ENCODE assay signal across 14 cellular contexts in genomic region chr13:27151798-27152599, GRCh38. TPM values are rescaled to one million over a fixed set of nuclear protein-coding genes. Genes with fewer than 3 reads are reported as not detected.
DNase-seq lines count a peak whose midpoint lies in the region; ATAC-seq and TF ChIP-seq lines count a peak whose summit lies in the region.
"Had no signal": no experiment of that assay in that cellular context is flagged by ENCODE, and none has a peak within 500 bp of the region (broad histone marks: within the 10 kb centered on the region; RNA-seq: fewer than 3 reads in every experiment).

No MANE protein-coding gene starts in this region.

- TF ChIP-seq CTCF in choroid plexus epithelial cell (conservative IDR thresholded peaks at IDR 0.05; ENCODE audit: low read depth, low read length): no peak
- no peak for TF ChIP-seq CTCF in left lung (IDR thresholded peaks at IDR 0.05)
- no peak for TF ChIP-seq CTCF in type B pancreatic cell (conservative IDR thresholded peaks at IDR 0.05)

- peaks cover 18% of the 10 kb centered on the region for H3K36me3 Mint-ChIP-seq in activated T-cell treated with anti-CD3 and anti-CD28 coated beads, Interleukin-2, amount 50 U/mL, for 4 hours (ENCODE audit: insufficient read depth)
- H3K36me3 Mint-ChIP-seq in stimulated activated naive B cell treated with anti-CD40 and anti-IgM and Interleukin-4, amounts not matched to agents 10 μg/mL and 1 μg/mL and 100 μg/mL, for 72 hours: peaks cover 17 to 32% of the 10 kb centered on the region in 2 donors
- H3K36me3 Mint-ChIP-seq in type B pancreatic cell: peaks cover 20% of the 10 kb centered on the region
- H3K36me3 Mint-ChIP-seq in effector memory CD8-positive, alpha-beta T cell (ENCODE audit: insufficient read depth): no peaks in the 10 kb centered on the region

- intact Hi-C loops in left lung (cut with DNase I): no loop called here

- no peaks in the 10 kb centered on the region for H3K9me3 ChIP-seq in left lung
- H3K9me3 ChIP-seq: breast epithelium, upper lobe of left lung had no signal

- ATAC-seq in activated T-cell treated with anti-CD3 and anti-CD28 coated beads, Interleukin-2, amount 50 U/mL, for 4 hours: peak; percentile 83 to 85
- no peak for ATAC-seq in stimulated activated naive B cell treated with anti-CD40 and anti-IgM and Interleukin-4, amounts not matched to agents 10 μg/mL and 1 μg/mL and 100 μg/mL, for 72 hours (replicated peaks)
- no peak for ATAC-seq in left lung
- no peak for ATAC-seq in effector memory CD8-positive, alpha-beta T cell (replicated peaks)
- ATAC-seq: esophagus mucosa had no signal

- no peak overlapping the region for H3K27ac ChIP-seq in left lung
- H3K27ac ChIP-seq: breast epithelium, PC-9, right atrium auricular region, upper lobe of left lung had no signal

- DNase-seq in activated T-cell treated with anti-CD3 and anti-CD28 coated beads, Interleukin-2, amount 50 U/mL, for 4 hours: no peak
- no peak for DNase-seq in activated T-cell treated with anti-CD3 and anti-CD28 coated beads, Interleukin-2, amount 50 U/mL, for 1 hour
- DNase-seq in HT1080 (ENCODE audit: low read depth) (peak; percentile 27), choroid plexus epithelial cell (ENCODE audit: low read depth) (peak; percentile 21), left lung (no peak), type B pancreatic cell (ENCODE audit: extremely low spot score, unreplicated experiment) (no peak)
- no peak for DNase-seq in stimulated activated naive B cell treated with anti-CD40 and anti-IgM and Interleukin-4, amounts not matched to agents 10 μg/mL and 1 μg/mL and 100 μg/mL, for 72 hours
- no peak for DNase-seq in effector memory CD8-positive, alpha-beta T cell
- DNase-seq: NCI-H2029 treated with DMSO at 0.1 percent for 48 hours, PC-9, upper lobe of left lung had no signal

- no peaks in the 10 kb centered on the region for H3K36me3 ChIP-seq in left lung
- H3K36me3 ChIP-seq: breast epithelium, right atrium auricular region, upper lobe of left lung had no signal

- no peaks in the 10 kb centered on the region for H3K27me3 ChIP-seq in left lung
- H3K27me3 ChIP-seq: breast epithelium, right atrium auricular region, upper lobe of left lung had no signal

- no peaks in the 10 kb centered on the region for H3K27me3 Mint-ChIP-seq in activated T-cell treated with anti-CD3 and anti-CD28 coated beads, Interleukin-2, amount 50 U/mL, for 4 hours (ENCODE audit: low read depth)
- H3K27me3 Mint-ChIP-seq in stimulated activated naive B cell treated with anti-CD40 and anti-IgM and Interleukin-4, amounts not matched to agents 10 μg/mL and 1 μg/mL and 100 μg/mL, for 72 hours: no peaks in the 10 kb centered on the region
- H3K27me3 Mint-ChIP-seq in type B pancreatic cell: no peaks in the 10 kb centered on the region
- no peaks in the 10 kb centered on the region for H3K27me3 Mint-ChIP-seq in effector memory CD8-positive, alpha-beta T cell

- peak overlapping the region; percentile 39 for H3K27ac Mint-ChIP-seq in stimulated activated naive B cell treated with anti-CD40 and anti-IgM and Interleukin-4, amounts not matched to agents 10 μg/mL and 1 μg/mL and 100 μg/mL, for 72 hours
- H3K27ac Mint-ChIP-seq in type B pancreatic cell: no peak overlapping the region
- peak overlapping the region in 1 of 2 donors; percentile 9 for H3K27ac Mint-ChIP-seq in effector memory CD8-positive, alpha-beta T cell

- H3K4me1 ChIP-seq in left lung: peaks cover 0 to 11% of the 10 kb centered on the region in 2 donors
- H3K4me1 ChIP-seq: breast epithelium, right atrium auricular region had no signal

- H3K4me3 ChIP-seq in choroid plexus epithelial cell (ENCODE audit: low read depth, low read length) (no peak overlapping the region), left lung (no peak overlapping the region)
- H3K4me3 ChIP-seq: breast epithelium, PC-9, right atrium auricular region, upper lobe of left lung had no signal

- peaks cover 65% of the 10 kb centered on the region for H3K4me1 Mint-ChIP-seq in activated T-cell treated with anti-CD3 and anti-CD28 coated beads, Interleukin-2, amount 50 U/mL, for 4 hours (ENCODE audit: low read depth)
- H3K4me1 Mint-ChIP-seq in stimulated activated naive B cell treated with anti-CD40 and anti-IgM and Interleukin-4, amounts not matched to agents 10 μg/mL and 1 μg/mL and 100 μg/mL, for 72 hours: peaks cover 46 to 74% of the 10 kb centered on the region in 2 donors
- H3K4me1 Mint-ChIP-seq in type B pancreatic cell (ENCODE audit: unreplicated experiment): peaks cover 6% of the 10 kb centered on the region
- H3K4me1 Mint-ChIP-seq in effector memory CD8-positive, alpha-beta T cell (ENCODE audit: low read depth in 2 of 2): peaks cover 37 to 55% of the 10 kb centered on the region in 2 donors

- H3K9me3 Mint-ChIP-seq in activated T-cell treated with anti-CD3 and anti-CD28 coated beads, Interleukin-2, amount 50 U/mL, for 4 hours: peaks cover 9% of the 10 kb centered on the region
- H3K9me3 Mint-ChIP-seq in stimulated activated naive B cell treated with anti-CD40 and anti-IgM and Interleukin-4, amounts not matched to agents 10 μg/mL and 1 μg/mL and 100 μg/mL, for 72 hours: peaks cover 0 to 1% of the 10 kb centered on the region in 2 donors
- peaks cover 21% of the 10 kb centered on the region for H3K9me3 Mint-ChIP-seq in type B pancreatic cell
- no peaks in the 10 kb centered on the region for H3K9me3 Mint-ChIP-seq in effector memory CD8-positive, alpha-beta T cell

- H3K4me3 Mint-ChIP-seq in activated T-cell treated with anti-CD3 and anti-CD28 coated beads, Interleukin-2, amount 50 U/mL, for 4 hours: no peak overlapping the region
- H3K4me3 Mint-ChIP-seq in stimulated activated naive B cell treated with anti-CD40 and anti-IgM and Interleukin-4, amounts not matched to agents 10 μg/mL and 1 μg/mL and 100 μg/mL, for 72 hours: peak overlapping the region in 1 of 2 donors; percentile 9
- H3K4me3 Mint-ChIP-seq in type B pancreatic cell: no peak overlapping the region
- no peak overlapping the region for H3K4me3 Mint-ChIP-seq in effector memory CD8-positive, alpha-beta T cell

RNA-seq across cellular contexts. Expression of gene USP12, which starts 19.6 kb away (rescaled TPM):
- 10 to 100 TPM; 48.0 to 60.7 (median 51.1) TPM for total RNA-seq in activated T-cell treated with anti-CD3 and anti-CD28 coated beads, Interleukin-2, amount 50 U/mL, for 4 hours
- 34.1 and 42.1 TPM in 2 replicates for total RNA-seq in HT1080 (2014; rRNA removed; shearing (Covaris generic))
- polyA plus RNA-seq in HT1080 (2015; cell fraction: cytosol; rRNA removed): 34.1 and 40.2 TPM in 2 replicates
- 26.1 and 27.8 TPM in 2 replicates for polyA plus RNA-seq in HT1080 (2015; cell fraction: nucleus; rRNA removed)
- 10 to 100 TPM; 22.8 to 29.3 TPM for total RNA-seq in left lung
- 17.3 and 19.1 TPM in 2 replicates for total RNA-seq in type B pancreatic cell (ENCODE audit: low replicate concordance)

Comparison
In these comparisons a context has a peak if more than half of its experiments do, and no peak if none do; other contexts are left out.
1. ATAC-seq: peak in activated T-cell treated with anti-CD3 and anti-CD28 coated beads, Interleukin-2, amount 50 U/mL, for 4 hours (2 of 2); none in stimulated activated naive B cell treated with anti-CD40 and anti-IgM and Interleukin-4, amounts not matched to agents 10 μg/mL and 1 μg/mL and 100 μg/mL, for 72 hours (0 of 2), left lung (single experiment) and effector memory CD8-positive, alpha-beta T cell (single experiment).
2. DNase-seq: peak in HT1080 (single experiment) and choroid plexus epithelial cell (single experiment); none in activated T-cell treated with anti-CD3 and anti-CD28 coated beads, Interleukin-2, amount 50 U/mL, for 4 hours (single experiment), activated T-cell treated with anti-CD3 and anti-CD28 coated beads, Interleukin-2, amount 50 U/mL, for 1 hour (single experiment), stimulated activated naive B cell treated with anti-CD40 and anti-IgM and Interleukin-4, amounts not matched to agents 10 μg/mL and 1 μg/mL and 100 μg/mL, for 72 hours (single experiment), left lung (0 of 2), type B pancreatic cell (single experiment) and effector memory CD8-positive, alpha-beta T cell (0 of 3).